9 cellular contexts compared by ENCODE assay signal in genomic region chr1:116987256-116987555, GRCh38. TPM values are rescaled to one million over a fixed set of nuclear protein-coding genes. Genes with fewer than 3 reads are reported as not detected.
DNase-seq lines count a peak whose midpoint lies in the region; ATAC-seq and TF ChIP-seq lines count a peak whose summit lies in the region.
"Had no signal": no experiment of that assay in that cellular context is flagged by ENCODE, and none has a peak within 500 bp of the region (broad histone marks: within the 10 kb centered on the region; RNA-seq: fewer than 3 reads in every experiment).

No MANE protein-coding gene starts in this region.

- peak overlapping the region; percentile 91 for H2AFZ ChIP-seq in Loucy (ENCODE audit: low read length)

- H3K9ac ChIP-seq in Loucy (ENCODE audit: low read depth, low read length, poor library complexity, severe bottlenecking), result peak overlapping the region; percentile 71

- no peak for TF ChIP-seq CTCF in Loucy (conservative IDR thresholded peaks at IDR 0.05; ENCODE audit: low read length)

- peak overlapping the region; percentile 70 for H3K4me3 ChIP-seq in Loucy (ENCODE audit: low read length, poor library complexity, severe bottlenecking)

- H3K4me1 ChIP-seq in Loucy (ENCODE audit: insufficient read depth, low read length, poor library complexity, severe bottlenecking), result peaks cover 28% of the 10 kb centered on the region

- no peaks in the 10 kb centered on the region for H3K79me2 ChIP-seq in Loucy (ENCODE audit: insufficient read depth, low read length)

- H3K4me3 Mint-ChIP-seq in activated CD4-positive, alpha-beta memory T cell treated with anti-CD3 and anti-CD28 coated beads for 36 hours, result peak overlapping the region; percentile 76
- no peak overlapping the region for H3K4me3 Mint-ChIP-seq in dendritic cell treated with granulocyte-macrophage colony-stimulating factor and Interleukin-4, amounts not matched to agents 40 ng/mL and 50 ng/mL, for 4 days

- no peaks in the 10 kb centered on the region for H3F3A ChIP-seq in Loucy (ENCODE audit: low read depth)

- no peaks in the 10 kb centered on the region for H3K36me3 Mint-ChIP-seq in activated CD4-positive, alpha-beta memory T cell treated with anti-CD3 and anti-CD28 coated beads for 36 hours
- H3K36me3 Mint-ChIP-seq in dendritic cell treated with granulocyte-macrophage colony-stimulating factor and Interleukin-4, amounts not matched to agents 40 ng/mL and 50 ng/mL, for 4 days (ENCODE audit: low read depth), result peaks cover 62% of the 10 kb centered on the region

- CTCF ChIA-PET in activated CD4-positive, alpha-beta memory T cell treated with anti-CD3 and anti-CD28 coated beads for 36 hours (lab: Charles Lee), result interaction anchor here (1.0 to 1.8 kb wide), 3 partner anchors 9 to 262 kb away, joined by 3 to 9 read pairs (median 3); no protein-coding TSS in a partner anchor

- H3K36me3 ChIP-seq in Loucy (ENCODE audit: insufficient read depth, low read length), result no peaks in the 10 kb centered on the region

- DNase-seq in activated CD4-positive, alpha-beta memory T cell treated with anti-CD3 and anti-CD28 coated beads for 36 hours, result peak; percentile 78
- peak; percentile 37 to 63 (median 43) for DNase-seq in stimulated activated CD4-positive, alpha-beta T cell treated with anti-CD3 and anti-CD28 coated beads, TNF-alpha, amount 100 ng/mL, for 48 hours (ENCODE audit: low read depth in 3 of 3)
- DNase-seq in NCI-H526 (lab: John Stamatoyannopoulos, UW) (no peak), dedifferentiated amniotic fluid mesenchymal stem cell (ENCODE audit: extremely low spot score) (no peak), NCI-H187 treated with DMSO at 0.1 percent for 48 hours (lab: John Stamatoyannopoulos, UW) (no peak)
- DNase-seq: H7 had no signal

- POLR2A ChIA-PET in activated CD4-positive, alpha-beta memory T cell treated with anti-CD3 and anti-CD28 coated beads for 36 hours (lab: Charles Lee), result interaction anchor here (1.1 to 2.6 kb wide), 4 partner anchors 14 to 233 kb away, joined by 3 to 11 read pairs (median 4); partner anchors contain the start of genes CD101, CD2 and TTF2

- no peaks in the 10 kb centered on the region for H3K9me3 Mint-ChIP-seq in activated CD4-positive, alpha-beta memory T cell treated with anti-CD3 and anti-CD28 coated beads for 36 hours
- no peaks in the 10 kb centered on the region for H3K9me3 Mint-ChIP-seq in dendritic cell treated with granulocyte-macrophage colony-stimulating factor and Interleukin-4, amounts not matched to agents 40 ng/mL and 50 ng/mL, for 4 days

- ATAC-seq in GM21390 (IDR thresholded peaks at IDR 0.05; ENCODE audit: unreplicated experiment), result no peak

- H3K9me3 ChIP-seq in Loucy (ENCODE audit: insufficient read depth, low read depth, low read length), result no peaks in the 10 kb centered on the region

- peak overlapping the region; percentile 90 for H3K4me2 ChIP-seq in Loucy (ENCODE audit: low read depth, low read length, poor library complexity, severe bottlenecking)

- no peaks in the 10 kb centered on the region for H3K27me3 Mint-ChIP-seq in activated CD4-positive, alpha-beta memory T cell treated with anti-CD3 and anti-CD28 coated beads for 36 hours
- peaks cover 8% of the 10 kb centered on the region for H3K27me3 Mint-ChIP-seq in dendritic cell treated with granulocyte-macrophage colony-stimulating factor and Interleukin-4, amounts not matched to agents 40 ng/mL and 50 ng/mL, for 4 days

- peaks cover 28% of the 10 kb centered on the region for H3K4me1 Mint-ChIP-seq in activated CD4-positive, alpha-beta memory T cell treated with anti-CD3 and anti-CD28 coated beads for 36 hours (ENCODE audit: low read depth)
- peaks cover 60% of the 10 kb centered on the region for H3K4me1 Mint-ChIP-seq in dendritic cell treated with granulocyte-macrophage colony-stimulating factor and Interleukin-4, amounts not matched to agents 40 ng/mL and 50 ng/mL, for 4 days (ENCODE audit: low read depth)

- no peaks in the 10 kb centered on the region for H3K27me3 ChIP-seq in Loucy (ENCODE audit: insufficient read depth, low read length, poor library complexity, severe bottlenecking)

- peak overlapping the region; percentile 90 for H3K27ac Mint-ChIP-seq in activated CD4-positive, alpha-beta memory T cell treated with anti-CD3 and anti-CD28 coated beads for 36 hours
- H3K27ac Mint-ChIP-seq in dendritic cell treated with granulocyte-macrophage colony-stimulating factor and Interleukin-4, amounts not matched to agents 40 ng/mL and 50 ng/mL, for 4 days, result peak overlapping the region; percentile 34

- H3K9me2 ChIP-seq in Loucy (replicated peaks; ENCODE audit: low read depth, low read length), result no peaks in the 10 kb centered on the region

- intact Hi-C loops in activated CD4-positive, alpha-beta memory T cell treated with anti-CD3 and anti-CD28 coated beads for 36 hours (cut with micrococcal nuclease), result loop anchor here (2.0 to 5.0 kb wide), 3 partner anchors 14 to 64 kb away; partner anchors contain the start of gene CD101
- intact Hi-C loops in dendritic cell treated with granulocyte-macrophage colony-stimulating factor and Interleukin-4, amounts not matched to agents 40 ng/mL and 50 ng/mL, for 4 days (cut with micrococcal nuclease), result no loop called here

- H4K20me1 ChIP-seq in Loucy (ENCODE audit: insufficient read depth, low read length, poor library complexity, severe bottlenecking), result no peaks in the 10 kb centered on the region

RNA-seq across cellular contexts. Expression of gene CD101, which starts 14.4 kb away (rescaled TPM):
- total RNA-seq in activated CD4-positive, alpha-beta memory T cell treated with anti-CD3 and anti-CD28 coated beads for 36 hours, result under 1 TPM; 0.14 to 0.19 TPM

Comparison
In these comparisons a context has a peak if more than half of its experiments do, and no peak if none do; other contexts are left out.
1. DNase-seq: peak in activated CD4-positive, alpha-beta memory T cell treated with anti-CD3 and anti-CD28 coated beads for 36 hours (single experiment) and stimulated activated CD4-positive, alpha-beta T cell treated with anti-CD3 and anti-CD28 coated beads, TNF-alpha, amount 100 ng/mL, for 48 hours (3 of 3); none in NCI-H526 (0 of 2), dedifferentiated amniotic fluid mesenchymal stem cell (single experiment) and NCI-H187 treated with DMSO at 0.1 percent for 48 hours (single experiment).